Comparison of ENCODE assay signal across 18 cellular contexts in the genomic region with DNA sequence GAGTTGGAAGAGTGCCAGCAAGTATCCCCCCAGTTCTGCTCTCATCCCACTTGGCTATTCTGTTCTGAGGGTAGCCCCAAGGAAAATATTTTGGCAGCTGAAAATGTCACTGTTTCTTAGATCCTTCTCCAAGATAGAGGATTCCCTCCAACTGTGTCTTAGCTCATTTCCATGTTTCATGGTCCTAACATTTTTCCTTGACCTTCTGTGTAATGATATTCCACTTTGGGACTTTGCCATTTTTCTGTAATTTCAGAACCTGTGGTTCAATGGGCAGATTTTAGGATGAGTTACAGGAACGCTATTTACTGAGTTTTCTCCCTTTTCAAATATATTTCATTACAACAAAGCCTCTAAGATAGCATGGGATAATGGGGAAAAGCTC. TPM values are rescaled to one million over a fixed set of nuclear protein-coding genes. Genes with fewer than 3 reads are reported as not detected.
DNase-seq lines count a peak whose midpoint lies in the region; ATAC-seq and TF ChIP-seq lines count a peak whose summit lies in the region.
"Had no signal": no experiment of that assay in that cellular context is flagged by ENCODE, and none has a peak within 500 bp of the region (broad histone marks: within the 10 kb centered on the region; RNA-seq: fewer than 3 reads in every experiment).

No MANE protein-coding gene starts in this region.

- peaks cover 28% of the 10 kb centered on the region for H3K4me1 ChIP-seq in prostate gland (replicated peaks)

- peak overlapping the region; percentile 86 for H3K27ac ChIP-seq in C4-2B
- H3K27ac ChIP-seq in VCaP = peak overlapping the region; percentile 97
- H3K27ac ChIP-seq in prostate gland = peak overlapping the region; percentile 74 to 79
- H3K27ac ChIP-seq: cardiac muscle cell, gastrocnemius medialis, HL-60, neutrophil had no signal

- intact Hi-C loops in prostate gland (cut with DNase I) = no loop called here

- no peaks in the 10 kb centered on the region for H3K27me3 ChIP-seq in prostate gland (replicated peaks; ENCODE audit: insufficient read depth)
- H3K27me3 ChIP-seq: cardiac muscle cell, gastrocnemius medialis, neutrophil had no signal

- H3K4me3 ChIP-seq in fibroblast of mammary gland (ENCODE audit: control insufficient read depth, low read depth, low read length) (no peak overlapping the region), prostate gland (no peak overlapping the region)
- H3K4me3 ChIP-seq: cardiac muscle cell, gastrocnemius medialis, GM23338, lung had no signal

- H3K9me3 ChIP-seq in prostate gland = no peaks in the 10 kb centered on the region
- H3K9me3 ChIP-seq: gastrocnemius medialis, neutrophil had no signal

- no peak for TF ChIP-seq POLR2A in prostate gland (IDR thresholded peaks at IDR 0.05)

- peak; percentile 65 for DNase-seq in fibroblast of mammary gland (ENCODE audit: low read depth)
- no peak for DNase-seq in prostate gland (ENCODE audit: low spot score)
- DNase-seq in NCI-H1048 (lab: John Stamatoyannopoulos, UW) = no peak
- no peak for DNase-seq in activated CD4-positive, CD25-positive, alpha-beta regulatory T cell treated with anti-CD3 and anti-CD28 coated beads, Interleukin-2, amount 50 U/mL, for 72 hours
- DNase-seq: activated CD4-positive, alpha-beta T cell treated with anti-CD3 and anti-CD28 coated beads, Interleukin-2, amount 50 U/mL, for 4 hours; activated gamma-delta T cell; NCI-H1436 treated with DMSO at 0.1 percent for 48 hours; NCI-H524 had no signal

- no peaks in the 10 kb centered on the region for H3K36me3 ChIP-seq in prostate gland
- H3K36me3 ChIP-seq: cardiac muscle cell, gastrocnemius medialis, neutrophil had no signal

- 67% methylated on average over 1 of the region's 1 CpG for WGBS in prostate gland

- TF ChIP-seq CTCF in C4-2B (conservative IDR thresholded peaks at IDR 0.05) (no peak), VCaP (conservative IDR thresholded peaks at IDR 0.05) (no peak), fibroblast of mammary gland (conservative IDR thresholded peaks at IDR 0.05; ENCODE audit: control insufficient read depth, insufficient read depth, low read depth, low read length) (no peak), prostate gland (IDR thresholded peaks at IDR 0.05) (no peak)

- ATAC-seq in HG03159 (IDR thresholded peaks at IDR 0.05; ENCODE audit: unreplicated experiment) (no peak), HG02678 (IDR thresholded peaks at IDR 0.05; ENCODE audit: unreplicated experiment) (no peak)
- ATAC-seq: GM23338 had no signal

RNA-seq across cellular contexts. Expression of gene NHEJ1, which starts 34.7 kb away (rescaled TPM):
- total RNA-seq in prostate gland = 10 to 100 TPM; 15.2 to 16.9 TPM

RNA-seq across cellular contexts. Expression of gene SLC23A3, which starts 44.0 kb away (rescaled TPM):
- 1 to 10 TPM; 2.3 to 2.9 TPM for total RNA-seq in prostate gland

RNA-seq across cellular contexts. Expression of gene CNPPD1, which starts 50.8 kb away (rescaled TPM):
- total RNA-seq in prostate gland = 10 to 100 TPM; 53.6 to 60.1 TPM

RNA-seq across cellular contexts. Expression of gene RETREG2, which starts 52.2 kb away (rescaled TPM):
- 100 to 1,000 TPM in 1 of 2 donors, 10 to 100 TPM in 1; 84.4 to 142 TPM for total RNA-seq in prostate gland
